ENCODE assay signal across 7 cellular contexts in the genomic region with DNA sequence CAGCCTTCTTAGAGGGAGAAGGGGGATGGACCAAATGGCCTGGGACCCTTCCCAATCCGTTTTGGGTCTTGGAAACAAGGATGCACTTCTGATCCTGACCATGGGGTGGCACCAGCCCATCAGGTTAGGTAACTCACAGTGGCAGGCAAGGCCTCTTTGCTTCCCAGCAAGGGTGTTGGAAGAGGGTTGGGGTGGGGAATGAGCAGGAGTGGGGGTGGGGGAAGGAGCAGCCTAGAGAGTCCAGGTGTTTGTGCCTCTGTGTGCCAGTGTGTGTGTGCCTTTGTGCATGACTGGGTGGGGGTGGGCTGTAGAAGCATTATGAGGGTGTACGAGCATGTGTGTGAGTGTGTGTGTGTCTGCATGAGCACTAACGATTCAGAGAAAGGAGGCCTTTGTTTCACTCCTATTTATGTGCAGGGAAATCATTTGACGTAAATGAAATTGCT.
DNase-seq lines count a peak whose midpoint lies in the region; ATAC-seq lines count a peak whose summit lies in the region.

No MANE protein-coding gene starts in this region.

- no peaks in the 10 kb centered on the region for H3K36me3 ChIP-seq in mesenchymal stem cell (ENCODE audit: control insufficient read depth in 1 of 2, insufficient read depth in 2 of 2, low read depth in 1 of 2, low read length in 2 of 2)

- H3K4me1 ChIP-seq in mesenchymal stem cell (ENCODE audit: control insufficient read depth, insufficient read depth, low read depth, low read length), result no peaks in the 10 kb centered on the region

- H3K79me1 ChIP-seq in mesenchymal stem cell (replicated peaks; ENCODE audit: low read length, poor library complexity, severe bottlenecking), result no peaks in the 10 kb centered on the region

- no peak overlapping the region for H3K4me2 ChIP-seq in mesenchymal stem cell (ENCODE audit: low read length, poor library complexity, severe bottlenecking)

- peak overlapping the region in 1 of 2 experiments; percentile 9 for H2BK12ac ChIP-seq in mesenchymal stem cell (ENCODE audit: low read length in 2 of 2)

- no peak overlapping the region for H4K91ac ChIP-seq in mesenchymal stem cell (ENCODE audit: low read length)

- WGBS in mesenchymal stem cell, result 72% methylated on average over 4 of the region's 4 CpGs

- H3K27me3 ChIP-seq in mesenchymal stem cell (ENCODE audit: control insufficient read depth in 1 of 2, insufficient read depth in 1 of 2, low read length in 2 of 2), result peaks cover 0 to 4% of the 10 kb centered on the region in 2 experiments

- H3K4me3 ChIP-seq in mesenchymal stem cell (ENCODE audit: insufficient read depth in 1 of 2, low read depth in 1 of 2, low read length in 2 of 2), result no peak overlapping the region

- H3K9ac ChIP-seq in mesenchymal stem cell (ENCODE audit: low read length), result no peak overlapping the region

- H2BK120ac ChIP-seq in mesenchymal stem cell (ENCODE audit: low read depth, low read length), result no peak overlapping the region

- H3K27ac Mint-ChIP-seq in immature natural killer cell, result no peak overlapping the region

- H3K36me3 Mint-ChIP-seq in immature natural killer cell, result no peaks in the 10 kb centered on the region

- no peak overlapping the region for H3K18ac ChIP-seq in mesenchymal stem cell (ENCODE audit: low read depth in 1 of 2, low read length in 2 of 2)

- ATAC-seq in HG02884 (IDR thresholded peaks at IDR 0.05; ENCODE audit: unreplicated experiment) (peak; percentile 55), HG03039 (IDR thresholded peaks at IDR 0.05; ENCODE audit: unreplicated experiment) (no peak)

- H3K23ac ChIP-seq in mesenchymal stem cell (ENCODE audit: low read length in 2 of 2), result no peak overlapping the region

- H3K14ac ChIP-seq in mesenchymal stem cell (ENCODE audit: low read length in 2 of 2), result no peak overlapping the region

- no peak overlapping the region for H3K4me3 Mint-ChIP-seq in immature natural killer cell

- peaks cover 0 to 4% (median 0%) of the 10 kb centered on the region in 6 donors for H3K9me3 Mint-ChIP-seq in immature natural killer cell

- H2AK5ac ChIP-seq in mesenchymal stem cell (ENCODE audit: low read length, severe bottlenecking), result no peak overlapping the region

- H2AFZ ChIP-seq in mesenchymal stem cell (ENCODE audit: low read depth, low read length), result no peak overlapping the region

- H3K27ac ChIP-seq in mesenchymal stem cell (ENCODE audit: low read length, poor library complexity, severe bottlenecking), result no peak overlapping the region

- no peak overlapping the region for H2BK5ac ChIP-seq in mesenchymal stem cell (ENCODE audit: low read depth, low read length, poor library complexity, severe bottlenecking)

- no peaks in the 10 kb centered on the region for H3K4me1 Mint-ChIP-seq in immature natural killer cell

- DNase-seq in GM03348 (ENCODE audit: low spot score) (peak; percentile 24), NCI-H526 treated with DMSO at 0.1 percent for 48 hours (lab: John Stamatoyannopoulos, UW) (peak; percentile 86), ecto neural progenitor cell (ENCODE audit: low spot score) (peak; percentile 83), mesenchymal stem cell (peak; percentile 68), immature natural killer cell (no peak)

- H3K27me3 Mint-ChIP-seq in immature natural killer cell (ENCODE audit: low read depth in 3 of 3), result peaks cover 0 to 2% (median 1%) of the 10 kb centered on the region in 3 donors

- H3K4ac ChIP-seq in mesenchymal stem cell (ENCODE audit: low read depth in 1 of 2, low read length in 2 of 2), result no peak overlapping the region

- no peaks in the 10 kb centered on the region for H3K9me3 ChIP-seq in mesenchymal stem cell (ENCODE audit: control insufficient read depth, low read length)

- no peak overlapping the region for H2BK15ac ChIP-seq in mesenchymal stem cell (ENCODE audit: low read depth, poor library complexity, severe bottlenecking)

- no peak overlapping the region for H4K8ac ChIP-seq in mesenchymal stem cell (ENCODE audit: low read length)

Comparison
In these comparisons a context has a peak if more than half of its experiments do, and no peak if none do; other contexts are left out.
1. DNase-seq: peak in GM03348 (single experiment), NCI-H526 treated with DMSO at 0.1 percent for 48 hours (single experiment), ecto neural progenitor cell (single experiment) and mesenchymal stem cell (single experiment); none in immature natural killer cell (0 of 3).